In genomic region chr10:124296813-124297788, GRCh38 we compare ENCODE assay signal across 19 cellular contexts.
"Had no signal": no experiment of that assay in that cellular context is flagged by ENCODE, and none has a peak within 500 bp of the region (broad histone marks: within the 10 kb centered on the region; RNA-seq: fewer than 3 reads in every experiment).

No MANE protein-coding gene starts in this region.

- ATAC-seq: activated CD8-positive, alpha-beta T cell treated with anti-CD3 and anti-CD28 coated beads for 36 hours; gastroesophageal sphincter; left colon; lower lobe of right lung; naive thymus-derived CD4-positive, alpha-beta T cell; pancreas had no signal

- H3K4me3 ChIP-seq: gastroesophageal sphincter, lower lobe of right lung, pancreas, psoas muscle, right atrium auricular region, thoracic aorta, upper lobe of left lung had no signal

- H3K27ac ChIP-seq: epithelial cell of prostate, gastroesophageal sphincter, lower lobe of right lung, pancreas, psoas muscle, right atrium auricular region, thoracic aorta, upper lobe of left lung had no signal

- H3K9me3 ChIP-seq: pancreas, psoas muscle, right atrium auricular region, thoracic aorta had no signal

- H3K27me3 ChIP-seq: gastroesophageal sphincter, pancreas, right atrium auricular region, upper lobe of left lung had no signal

- H3K4me1 ChIP-seq: lower lobe of right lung, pancreas, psoas muscle, right atrium auricular region, upper lobe of left lung had no signal

- FAIRE-seq: astrocyte, islet of Langerhans, pancreas had no signal

- H3K36me3 ChIP-seq: gastroesophageal sphincter, lower lobe of right lung, pancreas, right atrium auricular region, thoracic aorta, upper lobe of left lung had no signal

- DNase-seq: activated CD4-positive, alpha-beta T cell treated with anti-CD3 and anti-CD28 coated beads for 48 hours; activated naive CD4-positive, alpha-beta T cell treated with Interleukin-2 at 50 U/mL for 16 hours; activated naive CD8-positive, alpha-beta T cell treated with anti-CD3 and anti-CD28 coated beads for 36 hours; activated T-cell treated with anti-CD3 and anti-CD28 coated beads, Interleukin-2, amount 50 U/mL, for 1 hour; left colon; lower lobe of right lung; naive thymus-derived CD4-positive, alpha-beta T cell; pancreas; psoas muscle; stimulated activated CD4-positive, alpha-beta T cell treated with anti-CD3 and anti-CD28 coated beads, Interleukin-4, amount 100 ng/mL, for 24 hours; stimulated activated naive CD4-positive, alpha-beta T cell treated with Interleukin-2 at 50 U/mL for 16 hours; upper lobe of left lung had no signal
